In the genomic region with DNA sequence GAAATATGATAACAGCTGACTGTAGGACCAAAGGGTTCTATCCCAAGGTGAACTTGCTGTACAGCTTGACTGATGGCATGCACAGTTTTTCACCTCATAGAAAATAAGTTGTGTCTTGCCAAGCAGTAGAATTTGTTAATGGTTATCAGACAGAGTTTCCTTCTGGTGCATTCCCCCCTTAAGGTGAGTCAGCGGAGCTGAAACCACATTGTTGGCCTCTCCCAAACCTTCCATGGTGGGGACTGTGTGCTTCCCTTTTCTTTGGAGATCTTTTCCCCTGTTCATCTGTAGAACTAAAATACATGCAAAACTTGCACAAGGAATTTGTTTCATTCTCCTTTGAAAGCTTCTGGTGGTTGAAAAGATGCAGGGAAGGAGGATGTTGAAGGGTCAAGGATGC, we compare ENCODE assay signal across 14 cellular contexts.
A peak's percentile ranks its signal among the peaks of the same experiment; 100 is the strongest.
DNase-seq lines count a peak whose midpoint lies in the region; FAIRE-seq and TF ChIP-seq lines count a peak whose summit lies in the region.
"Had no signal": no experiment of that assay in that cellular context is flagged by ENCODE, and none has a peak within 500 bp of the region (broad histone marks: within the 10 kb centered on the region; RNA-seq: fewer than 3 reads in every experiment).

No MANE protein-coding gene starts in this region.

- FAIRE-seq in H54 (lab: Jason Lieb, UNC), result peak; percentile 6
- FAIRE-seq: HepG2 had no signal

- peak; percentile 49 for DNase-seq in Daoy (ENCODE audit: low read depth)
- peak; percentile 28 for DNase-seq in H54 (ENCODE audit: insufficient read length, low spot score)
- DNase-seq in amniotic epithelial cell (ENCODE audit: low read depth), result peak; percentile 36
- DNase-seq in kidney tubule cell (ENCODE audit: low spot score), result peak; percentile 89
- no peak for DNase-seq in C1 segment of cervical spinal cord (lab: John Stamatoyannopoulos, UW)
- DNase-seq in DMS79 (lab: John Stamatoyannopoulos, UW), result no peak
- DNase-seq in ecto neural progenitor cell (ENCODE audit: low spot score), result no peak
- DNase-seq: activated naive CD4-positive, alpha-beta T cell; GOT3; MV-4-11; NCI-H2029 treated with DMSO at 0.1 percent for 48 hours; NCI-H526; right lobe of liver had no signal

- no peak for TF ChIP-seq POLR2A in H54 (IDR thresholded peaks at IDR 0.05; ENCODE audit: low read depth, low read length)

Comparison
In these comparisons a context has a peak if more than half of its experiments do, and no peak if none do; other contexts are left out.
1. DNase-seq: peak in Daoy (single experiment), H54 (single experiment), amniotic epithelial cell (single experiment) and kidney tubule cell (single experiment); none in C1 segment of cervical spinal cord (0 of 14), DMS79 (single experiment) and ecto neural progenitor cell (single experiment).